12 cellular contexts compared by ENCODE assay signal in genomic region chr15:51782357-51782896, GRCh38. TPM values are rescaled to one million over a fixed set of nuclear protein-coding genes. Genes with fewer than 3 reads are reported as not detected.
DNase-seq lines count a peak whose midpoint lies in the region; ATAC-seq and TF ChIP-seq lines count a peak whose summit lies in the region.
"Had no signal": no experiment of that assay in that cellular context is flagged by ENCODE, and none has a peak within 500 bp of the region (broad histone marks: within the 10 kb centered on the region; RNA-seq: fewer than 3 reads in every experiment).

No MANE protein-coding gene starts in this region.

- H3K9me3 ChIP-seq in MM.1S (replicated peaks; ENCODE audit: insufficient read depth, low read length): no peaks in the 10 kb centered on the region
- no peaks in the 10 kb centered on the region for H3K9me3 ChIP-seq in mucosa of descending colon
- no peaks in the 10 kb centered on the region for H3K9me3 ChIP-seq in ascending aorta

- no peak overlapping the region for H3K9ac ChIP-seq in MM.1S (ENCODE audit: low read length)

- ATAC-seq in mucosa of descending colon (peak; percentile 30), HG02970 (IDR thresholded peaks at IDR 0.05; ENCODE audit: low FRiP score, unreplicated experiment) (no peak), HG03139 (IDR thresholded peaks at IDR 0.05; ENCODE audit: unreplicated experiment) (no peak)

- intact Hi-C loops in mucosa of descending colon (cut with DNase I, micrococcal nuclease) (no loop called here), ascending aorta (cut with DNase I) (no loop called here)

- H3K79me2 ChIP-seq in MM.1S (ENCODE audit: low read length): no peaks in the 10 kb centered on the region

- peak; percentile 49 for DNase-seq in DMS53 (lab: John Stamatoyannopoulos, UW)
- no peak for DNase-seq in DMS53 treated with DMSO at 0.1 percent for 48 hours (lab: John Stamatoyannopoulos, UW; ENCODE audit: unreplicated experiment)
- DNase-seq in MM.1S: no peak
- DNase-seq in brain microvascular endothelial cell: no peak
- DNase-seq in mucosa of descending colon: no peak
- no peak for DNase-seq in ascending aorta (ENCODE audit: low spot score in 2 of 2)
- DNase-seq: activated T-cell treated with anti-CD3 and anti-CD28 coated beads for 4 hours; effector CD8-positive, alpha-beta T cell; NCI-H1092 had no signal

- H3K27ac ChIP-seq in MM.1S (ENCODE audit: low read length) (no peak overlapping the region), brain microvascular endothelial cell (no peak overlapping the region), ascending aorta (no peak overlapping the region)
- H3K27ac ChIP-seq: SK-N-MC had no signal

- H3K4me3 ChIP-seq in MM.1S (ENCODE audit: low read length) (no peak overlapping the region), brain microvascular endothelial cell (ENCODE audit: low read depth, low read length) (no peak overlapping the region), mucosa of descending colon (no peak overlapping the region), ascending aorta (no peak overlapping the region)
- H3K4me3 ChIP-seq: SK-N-MC had no signal

- no peaks in the 10 kb centered on the region for H3F3A ChIP-seq in MM.1S (ENCODE audit: insufficient read depth, low read length)

- H3K9me2 ChIP-seq in MM.1S (replicated peaks; ENCODE audit: insufficient read depth, low read length): no peaks in the 10 kb centered on the region

- H3K36me3 ChIP-seq in MM.1S (replicated peaks; ENCODE audit: insufficient read depth, low read length): no peaks in the 10 kb centered on the region
- no peaks in the 10 kb centered on the region for H3K36me3 ChIP-seq in brain microvascular endothelial cell (replicated peaks)
- H3K36me3 ChIP-seq in mucosa of descending colon (ENCODE audit: low read depth): no peaks in the 10 kb centered on the region
- H3K36me3 ChIP-seq in ascending aorta: peaks cover 29 to 46% of the 10 kb centered on the region in 2 donors

- no peak overlapping the region for H3K4me2 ChIP-seq in MM.1S (ENCODE audit: low read depth, low read length)

- H4K20me1 ChIP-seq in MM.1S (ENCODE audit: insufficient read depth, low read length): no peaks in the 10 kb centered on the region

- in situ Hi-C loops in brain microvascular endothelial cell (cut with HindIII; ENCODE audit: low pct_ligation_motif_present, low sequenced_read_pairs): no loop called here

- H3K27me3 ChIP-seq in MM.1S (replicated peaks; ENCODE audit: insufficient read depth, low read length): no peaks in the 10 kb centered on the region
- H3K27me3 ChIP-seq in brain microvascular endothelial cell (replicated peaks): no peaks in the 10 kb centered on the region
- H3K27me3 ChIP-seq in ascending aorta: no peaks in the 10 kb centered on the region

- H2AFZ ChIP-seq in MM.1S (ENCODE audit: low read length): no peak overlapping the region

- H3K4me1 ChIP-seq in MM.1S (ENCODE audit: low read length) (no peaks in the 10 kb centered on the region), mucosa of descending colon (ENCODE audit: low read depth) (no peaks in the 10 kb centered on the region), ascending aorta (no peaks in the 10 kb centered on the region)

- TF ChIP-seq CTCF in MM.1S (IDR thresholded peaks at IDR 0.05; ENCODE audit: low read length): peak; percentile 34
- peak; percentile 48 for TF ChIP-seq CTCF in brain microvascular endothelial cell (IDR thresholded peaks at IDR 0.05; ENCODE audit: low read depth, low read length, missing control alignments)
- no peak for TF ChIP-seq CTCF in mucosa of descending colon (IDR thresholded peaks at IDR 0.05)
- no peak for TF ChIP-seq CTCF in ascending aorta (IDR thresholded peaks at IDR 0.05)

RNA-seq across cellular contexts. Expression of gene TMOD2, which starts 31.0 kb away (rescaled TPM):
- total RNA-seq in mucosa of descending colon (10 to 100 TPM in 1 of 3 donors, 1 to 10 TPM in 2; 3.7 to 30.3 (median 6.3) TPM), ascending aorta (7.0 TPM)

RNA-seq across cellular contexts. Expression of gene LYSMD2, which starts 45.0 kb away (rescaled TPM):
- 10 to 100 TPM in 1 of 3 donors, 1 to 10 TPM in 2; 3.8 to 12.8 (median 7.3) TPM for total RNA-seq in mucosa of descending colon
- 45.3 TPM for total RNA-seq in ascending aorta

RNA-seq across cellular contexts. Expression of gene TMOD3, which starts 47.0 kb away (rescaled TPM):
- total RNA-seq in mucosa of descending colon: 10 to 100 TPM; 43.8 to 65.2 (median 63.7) TPM
- total RNA-seq in ascending aorta: 28.0 TPM

Comparison
In these comparisons a context has a peak if more than half of its experiments do, and no peak if none do; other contexts are left out.
1. CTCF ChIP-seq: peak in MM.1S (single experiment) and brain microvascular endothelial cell (single experiment); none in mucosa of descending colon (single experiment) and ascending aorta (0 of 3).